18 cellular contexts compared by ENCODE assay signal in genomic region chrX:4397471-4397870, GRCh38.
DNase-seq lines count a peak whose midpoint lies in the region; ATAC-seq, FAIRE-seq and TF ChIP-seq lines count a peak whose summit lies in the region.
"Had no signal": no experiment of that assay in that cellular context is flagged by ENCODE, and none has a peak within 500 bp of the region (broad histone marks: within the 10 kb centered on the region; RNA-seq: fewer than 3 reads in every experiment).

No MANE protein-coding gene starts in this region.

- CTCF ChIA-PET in mammary epithelial cell (lab: Charles Lee; ENCODE audit: low non-redundant PET): interaction anchor here (0.8 kb wide), 1 partner anchor 58 kb away, joined by 8 read pairs; no protein-coding TSS in a partner anchor
- CTCF ChIA-PET in RWPE1 (lab: Yijun Ruan, JAX): no interaction called here

- H3K36me3 ChIP-seq in mammary epithelial cell (ENCODE audit: insufficient read depth, low read length) (no peaks in the 10 kb centered on the region), breast epithelium (no peaks in the 10 kb centered on the region), bronchial epithelial cell (ENCODE audit: control insufficient read depth, insufficient read depth, low read length) (no peaks in the 10 kb centered on the region)
- H3K36me3 ChIP-seq: BLaER1 had no signal

- H3K27ac ChIP-seq in mammary epithelial cell (ENCODE audit: insufficient read depth, low read depth, low read length) (no peak overlapping the region), breast epithelium (no peak overlapping the region), RWPE1 (no peak overlapping the region)
- H3K27ac ChIP-seq: 22Rv1, BLaER1, HL-60 had no signal

- in situ Hi-C loops in mammary epithelial cell (cut with MboI; ENCODE audit: low sequenced_read_pairs in 2 of 2): no loop called here

- no peak for ATAC-seq in GM18505 (IDR thresholded peaks at IDR 0.05; ENCODE audit: unreplicated experiment)
- ATAC-seq in stimulated activated naive CD8-positive, alpha-beta T cell treated with anti-CD3 and anti-CD28 coated beads, Interleukin-15, Interleukin-2, amounts not matched to agents 100 U/mL and 50 U/mL, for 24 hours: no peak

- H3K27me3 ChIP-seq in mammary epithelial cell (ENCODE audit: insufficient read depth, low read length) (no peaks in the 10 kb centered on the region), breast epithelium (no peaks in the 10 kb centered on the region), bronchial epithelial cell (ENCODE audit: control insufficient read depth, insufficient read depth, low read length) (no peaks in the 10 kb centered on the region)
- H3K27me3 ChIP-seq: BLaER1 had no signal

- 25% methylated on average over 2 of the region's 2 CpGs for WGBS in mammary epithelial cell (ENCODE audit: low coverage, missing lambda C conversion rate)

- no peaks in the 10 kb centered on the region for H3K4me1 ChIP-seq in mammary epithelial cell (ENCODE audit: insufficient read depth, low read length)
- H3K4me1 ChIP-seq in breast epithelium: no peaks in the 10 kb centered on the region
- H3K4me1 ChIP-seq: BLaER1 had no signal

- H3K9me3 ChIP-seq in mammary epithelial cell (replicated peaks; ENCODE audit: insufficient read depth, low read length) (peaks cover 2% of the 10 kb centered on the region), breast epithelium (no peaks in the 10 kb centered on the region)
- H3K9me3 ChIP-seq: BLaER1 had no signal

- H2AFZ ChIP-seq in mammary epithelial cell (ENCODE audit: low read depth, low read length): no peak overlapping the region

- no peak overlapping the region for H3K4me3 ChIP-seq in mammary epithelial cell (replicated peaks in 1 of 3; ENCODE audit: insufficient read depth in 1 of 3, low read depth in 2 of 3, low read length in 3 of 3)
- H3K4me3 ChIP-seq in breast epithelium: no peak overlapping the region
- no peak overlapping the region for H3K4me3 ChIP-seq in bronchial epithelial cell (ENCODE audit: low read depth, low read length)
- H3K4me3 ChIP-seq: BLaER1 had no signal

- TF ChIP-seq POLR2A in breast epithelium (IDR thresholded peaks at IDR 0.05) (no peak), GM18505 (IDR thresholded peaks at IDR 0.05; ENCODE audit: borderline replicate concordance, extremely low read depth, insufficient read depth, insufficient read length) (no peak)

- no peaks in the 10 kb centered on the region for H4K20me1 ChIP-seq in mammary epithelial cell (ENCODE audit: insufficient read depth, low read length)
- H4K20me1 ChIP-seq: BLaER1 had no signal

- peak; percentile 70 for DNase-seq in mammary epithelial cell
- no peak for DNase-seq in breast epithelium (ENCODE audit: low spot score in 2 of 2)
- peak; percentile 0 for DNase-seq in RWPE1 (ENCODE audit: low spot score)
- DNase-seq in bronchial epithelial cell (ENCODE audit: low read depth): peak; percentile 63
- DNase-seq in HK-2 (ENCODE audit: unreplicated experiment): no peak
- no peak for DNase-seq in SW 1271 (lab: John Stamatoyannopoulos, UW)
- DNase-seq in stimulated activated naive CD8-positive, alpha-beta T cell treated with anti-CD3 and anti-CD28 coated beads, Interleukin-15, Interleukin-2, amounts not matched to agents 100 U/mL and 50 U/mL, for 24 hours: no peak
- DNase-seq: AML-193; CD4-positive, CD25-positive, alpha-beta regulatory T cell; DMS53; GF-D8; HCEC 1CT; HFFc6 had no signal

- intact Hi-C loops in mammary epithelial cell (cut with micrococcal nuclease) (no loop called here), breast epithelium (cut with DNase I; ENCODE audit: low total_unique reads) (no loop called here)

- no TSS peak for BruUV-seq in mammary epithelial cell (replicated peaks; lab: Mats Ljungman, UMichigan)

- H3K4me2 ChIP-seq in mammary epithelial cell (ENCODE audit: insufficient read depth, low read depth, low read length): no peak overlapping the region
- H3K4me2 ChIP-seq: BLaER1 had no signal

- no peak for FAIRE-seq in bronchial epithelial cell (lab: Jason Lieb, UNC)
- FAIRE-seq: H1 had no signal

- dilution Hi-C loops in mammary epithelial cell (cut with HindIII; ENCODE audit: low sequenced_read_pairs): no loop called here

- H3K79me2 ChIP-seq in mammary epithelial cell (ENCODE audit: insufficient read depth, low read length): no peaks in the 10 kb centered on the region

- POLR2A ChIA-PET in RWPE1 (lab: Yijun Ruan, JAX; ENCODE audit: low non-redundant PET): no interaction called here

- H3K9ac ChIP-seq in mammary epithelial cell (ENCODE audit: insufficient read depth, low read length): no peak overlapping the region
- H3K9ac ChIP-seq: BLaER1 had no signal

- TF ChIP-seq CTCF in mammary epithelial cell (conservative IDR thresholded peaks at IDR 0.05 in 1 of 2, IDR thresholded peaks at IDR 0.05 in 1 of 2; ENCODE audit: extremely low read depth in 1 of 2, insufficient read depth in 1 of 2, low read depth in 1 of 2, low read length in 2 of 2) (no peak), breast epithelium (IDR thresholded peaks at IDR 0.05) (no peak), RWPE1 (conservative IDR thresholded peaks at IDR 0.05; ENCODE audit: low read depth) (no peak), bronchial epithelial cell (IDR thresholded peaks at IDR 0.05; ENCODE audit: insufficient read depth, low read length, severe bottlenecking) (no peak)

Comparison
In these comparisons a context has a peak if more than half of its experiments do, and no peak if none do; other contexts are left out.
1. DNase-seq: peak in mammary epithelial cell (single experiment), RWPE1 (single experiment) and bronchial epithelial cell (single experiment); none in breast epithelium (0 of 2), HK-2 (single experiment), SW 1271 (0 of 2) and stimulated activated naive CD8-positive, alpha-beta T cell treated with anti-CD3 and anti-CD28 coated beads, Interleukin-15, Interleukin-2, amounts not matched to agents 100 U/mL and 50 U/mL, for 24 hours (single experiment).